Comparison of ENCODE assay signal across 9 cellular contexts in the genomic region with DNA sequence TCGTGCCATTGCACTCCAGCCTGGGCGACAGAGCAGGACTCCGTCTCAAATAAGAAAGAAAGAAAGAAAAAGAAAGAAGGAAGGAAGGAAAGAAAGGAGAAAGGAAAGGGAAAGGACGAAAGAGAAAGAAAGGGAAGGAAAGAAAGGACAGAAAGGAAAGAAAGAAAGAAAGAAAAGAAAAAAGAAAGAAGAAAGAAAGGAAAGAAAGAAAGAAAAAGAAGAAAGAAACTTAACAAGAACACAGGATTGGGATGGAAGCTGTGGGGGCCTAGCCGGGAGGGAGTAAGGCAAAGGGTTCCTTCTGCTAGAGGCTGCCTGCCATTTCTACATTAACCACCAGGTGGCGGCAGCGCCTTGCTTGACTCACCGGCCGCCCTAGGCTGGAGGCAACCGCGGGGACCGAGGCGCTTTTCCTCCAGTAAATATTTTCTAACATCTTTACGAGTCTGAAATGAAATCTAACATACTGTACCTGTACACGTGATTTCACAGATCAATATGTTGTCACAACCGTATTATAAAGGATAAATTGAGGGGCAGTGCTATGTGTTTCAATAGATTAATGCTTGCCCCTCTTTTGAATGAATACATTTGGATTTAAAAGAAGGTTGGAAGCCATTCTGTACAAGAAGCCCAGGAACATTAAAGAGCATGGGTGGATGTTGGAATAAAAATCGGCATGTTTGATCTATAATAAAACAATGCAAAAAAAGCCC. TPM values are rescaled to one million over a fixed set of nuclear protein-coding genes. Genes with fewer than 3 reads are reported as not detected.
A peak's percentile ranks its signal among the peaks of the same experiment; 100 is the strongest.
DNase-seq lines count a peak whose midpoint lies in the region; ATAC-seq and TF ChIP-seq lines count a peak whose summit lies in the region.
"Had no signal": no experiment of that assay in that cellular context is flagged by ENCODE, and none has a peak within 500 bp of the region (broad histone marks: within the 10 kb centered on the region; RNA-seq: fewer than 3 reads in every experiment).

No MANE protein-coding gene starts in this region.

- peak; percentile 63 for ATAC-seq in lung (ENCODE audit: insufficient read depth, low FRiP score)

- H3K27me3 ChIP-seq in duodenal mucosa (ENCODE audit: control insufficient read depth in 1 of 2, insufficient read depth in 2 of 2, low read length in 2 of 2) (no peaks in the 10 kb centered on the region), lung (ENCODE audit: control insufficient read depth, insufficient read depth) (no peaks in the 10 kb centered on the region)

- peak overlapping the region; percentile 37 to 59 for H3K4me3 ChIP-seq in duodenal mucosa (ENCODE audit: low read depth in 1 of 2, low read length in 2 of 2)
- no peak overlapping the region for H3K4me3 ChIP-seq in lung

- H3K9ac ChIP-seq in duodenal mucosa (ENCODE audit: low read depth in 1 of 2, low read length in 2 of 2): no peak overlapping the region

- H3K4me1 ChIP-seq in duodenal mucosa (ENCODE audit: control insufficient read depth in 1 of 2, insufficient read depth in 2 of 2, low read length in 2 of 2) (peaks cover 5 to 9% of the 10 kb centered on the region in 2 donors), lung (ENCODE audit: control insufficient read depth in 2 of 2, insufficient read depth in 2 of 2, low read length in 2 of 2) (peaks cover 0 to 2% of the 10 kb centered on the region in 2 donors)

- H3K27ac ChIP-seq in duodenal mucosa (ENCODE audit: low read depth, low read length): no peak overlapping the region
- no peak overlapping the region for H3K27ac ChIP-seq in lung (ENCODE audit: low read depth in 1 of 2, low read length in 1 of 2)

- H3K36me3 ChIP-seq in duodenal mucosa (ENCODE audit: control insufficient read depth in 1 of 2, insufficient read depth in 2 of 2, low read length in 2 of 2): peaks cover 5 to 31% of the 10 kb centered on the region in 2 donors
- H3K36me3 ChIP-seq in lung (ENCODE audit: control insufficient read depth in 2 of 2, insufficient read depth in 2 of 2, low read length in 2 of 2): peaks cover 0 to 22% of the 10 kb centered on the region in 2 donors

- WGBS in lung, 2 donors: 11 to 15% methylated on average over 17 of the region's 17 CpGs

- peak; percentile 98 for TF ChIP-seq CTCF in lung (IDR thresholded peaks at IDR 0.05; ENCODE audit: control extremely low read depth, extremely low read depth)

- DNase-seq in COLO829 (ENCODE audit: low spot score): peak; percentile 91
- DNase-seq in HPDE6-E6E7 (ENCODE audit: extremely low spot score): peak; percentile 88
- peak; percentile 79 to 81 for DNase-seq in NOMO-1 (lab: John Stamatoyannopoulos, UW; ENCODE audit: unreplicated experiment in 2 of 2)
- peak; percentile 75 to 86 for DNase-seq in activated CD8-positive, alpha-beta memory T cell treated with anti-CD3 and anti-CD28 coated beads for 1 hour (ENCODE audit: extremely low read depth in 1 of 2, low read depth in 1 of 2)
- peak; percentile 89 for DNase-seq in lung (ENCODE audit: low spot score)
- peak; percentile 62 for DNase-seq in stimulated activated CD8-positive, alpha-beta memory T cell treated with anti-CD3 and anti-CD28 coated beads, Interleukin-12 subunit alpha, Interleukin-12 subunit beta, amount 100 ng/mL, for 24 hours (ENCODE audit: extremely low read depth)
- no peak for DNase-seq in cortex of kidney (lab: John Stamatoyannopoulos, UW)

- H3K9me3 ChIP-seq in duodenal mucosa (ENCODE audit: control insufficient read depth in 1 of 2, low read length in 2 of 2) (no peaks in the 10 kb centered on the region), lung (ENCODE audit: control insufficient read depth in 2 of 2, insufficient read depth in 1 of 2, low read length in 1 of 2) (no peaks in the 10 kb centered on the region)

RNA-seq across cellular contexts. Expression of a gene that starts 6.1 kb away (rescaled TPM):
- total RNA-seq in lung: 1 to 10 TPM in 1 of 2 donors, not detected in 1; 3.6 TPM
- polyA plus RNA-seq in lung: 1 to 10 TPM in 1 of 2 donors, under 1 TPM in 1; 0.53 to 1.4 TPM
- total RNA-seq: activated CD8-positive, alpha-beta memory T cell treated with anti-CD3 and anti-CD28 coated beads for 36 hours had no signal

RNA-seq across cellular contexts. Expression of a gene that starts 49.5 kb away (rescaled TPM):
- total RNA-seq in lung: 10 to 100 TPM; 36.4 to 75.3 TPM
- polyA plus RNA-seq in lung: 10 to 100 TPM; 49.8 to 51.7 TPM

RNA-seq across cellular contexts. Expression of a gene that starts 59.2 kb away (rescaled TPM):
- 10 to 100 TPM in 1 of 2 donors, 1 to 10 TPM in 1; 5.9 to 21.6 TPM for total RNA-seq in lung
- 10 to 100 TPM in 1 of 2 donors, 1 to 10 TPM in 1; 2.6 to 13.4 TPM for polyA plus RNA-seq in lung
